In the genomic region with DNA sequence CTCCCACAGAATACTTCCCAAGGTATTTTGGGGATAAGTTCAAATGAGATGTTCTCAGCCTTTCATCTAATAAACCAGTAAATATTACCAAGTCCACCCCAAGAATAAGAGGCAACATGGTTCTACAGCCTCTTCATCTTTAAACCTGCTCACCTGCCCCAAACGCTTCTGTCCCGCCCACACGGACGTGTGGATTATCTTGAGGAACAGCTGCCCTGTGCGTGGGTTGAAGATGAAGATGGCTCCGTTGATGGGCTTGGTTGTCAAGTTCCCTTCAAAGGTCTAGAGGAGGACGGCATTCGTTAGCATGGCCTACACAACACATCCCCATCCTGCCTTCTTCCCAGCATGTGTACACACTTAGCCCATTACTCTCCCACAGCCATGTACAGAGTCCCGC, we compare ENCODE assay signal across 16 cellular contexts. TPM values are rescaled to one million over a fixed set of nuclear protein-coding genes. Genes with fewer than 3 reads are reported as not detected.
DNase-seq lines count a peak whose midpoint lies in the region; ATAC-seq, FAIRE-seq and TF ChIP-seq lines count a peak whose summit lies in the region.
"Had no signal": no experiment of that assay in that cellular context is flagged by ENCODE, and none has a peak within 500 bp of the region (broad histone marks: within the 10 kb centered on the region; RNA-seq: fewer than 3 reads in every experiment).

No MANE protein-coding gene starts in this region.

- intact Hi-C loops in GM12878 (cut with micrococcal nuclease; ENCODE audit: unreplicated experiment): no loop called here

- no peak for TF ChIP-seq EP300 in GM12878 (IDR thresholded peaks at IDR 0.05; ENCODE audit: borderline replicate concordance in 1 of 2, control insufficient read depth in 1 of 2, low read depth in 2 of 2, low read length in 2 of 2)

- H3K4me1 ChIP-seq in GM12878 (ENCODE audit: control insufficient read depth, insufficient read depth, low read length): no peaks in the 10 kb centered on the region
- H3K4me1 ChIP-seq: HAP-1 had no signal

- POLR2A ChIA-PET in GM12878 (lab: Charles Lee): interaction anchor here (0.6 to 1.2 kb wide), 2 partner anchors 20 to 130 kb away, joined by 5 to 6 read pairs; no protein-coding TSS in a partner anchor

- no TSS peak for BruUV-seq in GM12878 (replicated peaks; lab: Mats Ljungman, UMichigan)

- RAD21 ChIA-PET in GM12878 (lab: Charles Lee; ENCODE audit: unreplicated experiment): no interaction called here

- H3K9me3 Mint-ChIP-seq in activated CD8-positive, alpha-beta memory T cell treated with anti-CD3 and anti-CD28 coated beads, Interleukin-2, amount 10 ng/mL, durations not matched to agents 7 days and 5 days (ENCODE audit: low read depth): no peaks in the 10 kb centered on the region
- H3K9me3 Mint-ChIP-seq: CD8-positive, alpha-beta T cell had no signal

- no peaks in the 10 kb centered on the region for H3K27me3 Mint-ChIP-seq in T-helper 17 cell
- H3K27me3 Mint-ChIP-seq in activated CD8-positive, alpha-beta memory T cell treated with anti-CD3 and anti-CD28 coated beads, Interleukin-2, amount 10 ng/mL, durations not matched to agents 7 days and 5 days: no peaks in the 10 kb centered on the region
- H3K27me3 Mint-ChIP-seq: B cell had no signal

- H3K4me3 Mint-ChIP-seq in T-helper 17 cell: no peak overlapping the region
- no peak overlapping the region for H3K4me3 Mint-ChIP-seq in activated CD8-positive, alpha-beta memory T cell treated with anti-CD3 and anti-CD28 coated beads, Interleukin-2, amount 10 ng/mL, durations not matched to agents 7 days and 5 days
- H3K4me3 Mint-ChIP-seq: B cell; CD8-positive, alpha-beta T cell had no signal

- in situ Hi-C loops in GM12878 (cut with MboI): no loop called here

- no peak overlapping the region for H3K27ac ChIP-seq in GM12878 (ENCODE audit: control insufficient read depth, insufficient read depth)
- H3K27ac ChIP-seq: BLaER1 treated with 17β-estradiol and CSF1 and Interleukin-3, amounts not matched to agents 10 nM and 100 nM; GM23248 had no signal

- H3K4me3 ChIP-seq in GM12878 (no peak overlapping the region), foreskin fibroblast (ENCODE audit: low read depth in 1 of 2, low read length in 2 of 2) (no peak overlapping the region)
- H3K4me3 ChIP-seq: BLaER1 treated with 17β-estradiol and CSF1 and Interleukin-3, amounts not matched to agents 10 nM and 100 nM; GM23248; HAP-1 had no signal

- CTCF ChIA-PET in GM12878 (lab: Yijun Ruan, JAX): interaction anchor here (0.7 kb wide), 1 partner anchor 12 kb away, joined by 3 read pairs; a partner anchor contains a TSS
- CTCF ChIA-PET in activated CD8-positive, alpha-beta memory T cell treated with anti-CD3 and anti-CD28 coated beads, Interleukin-2, amount 10 ng/mL, durations not matched to agents 7 days and 5 days (lab: Charles Lee): no interaction called here

- H3K4me2 ChIP-seq in GM12878 (ENCODE audit: control insufficient read depth, insufficient read depth): no peak overlapping the region
- H3K4me2 ChIP-seq: BLaER1 treated with 17β-estradiol and CSF1 and Interleukin-3, amounts not matched to agents 10 nM and 100 nM had no signal

- no peaks in the 10 kb centered on the region for H3K27me3 ChIP-seq in GM12878 (replicated peaks in 1 of 2; ENCODE audit: control insufficient read depth in 2 of 2, insufficient read depth in 2 of 2, low read length in 1 of 2)
- H3K27me3 ChIP-seq: BLaER1 treated with 17β-estradiol and CSF1 and Interleukin-3, amounts not matched to agents 10 nM and 100 nM had no signal

- H3K27ac Mint-ChIP-seq in T-helper 17 cell: peak overlapping the region; percentile 8
- H3K27ac Mint-ChIP-seq in activated CD8-positive, alpha-beta memory T cell treated with anti-CD3 and anti-CD28 coated beads, Interleukin-2, amount 10 ng/mL, durations not matched to agents 7 days and 5 days: no peak overlapping the region
- H3K27ac Mint-ChIP-seq: B cell; CD8-positive, alpha-beta T cell had no signal

- no peaks in the 10 kb centered on the region for H4K20me1 ChIP-seq in GM12878 (ENCODE audit: control insufficient read depth, insufficient read depth)

- TF ChIP-seq RAD21 in GM12878 (IDR thresholded peaks at IDR 0.05; ENCODE audit: insufficient read depth, low read depth, low read length): no peak

- ATAC-seq in T-helper 17 cell: no peak
- ATAC-seq in GM12878: no peak
- ATAC-seq in esophagus mucosa: peak; percentile 17
- no peak for ATAC-seq in activated CD8-positive, alpha-beta memory T cell treated with anti-CD3 and anti-CD28 coated beads, Interleukin-2, amount 10 ng/mL, durations not matched to agents 7 days and 5 days
- ATAC-seq: CD8-positive, alpha-beta T cell had no signal

- H3K36me3 ChIP-seq in GM12878 (ENCODE audit: control insufficient read depth in 2 of 2, insufficient read depth in 2 of 2, low read length in 1 of 2): peaks cover 52 to 58% of the 10 kb centered on the region in 2 experiments

- DNase-seq in GM12891 (ENCODE audit: insufficient read length, low spot score): no peak
- DNase-seq in T-helper 17 cell: no peak
- DNase-seq in GM12878 (ENCODE audit: low read depth, low spot score): no peak
- no peak for DNase-seq in activated CD8-positive, alpha-beta memory T cell treated with anti-CD3 and anti-CD28 coated beads, Interleukin-2, amount 10 ng/mL, durations not matched to agents 7 days and 5 days
- DNase-seq in activated CD8-positive, alpha-beta memory T cell treated with anti-CD3 and anti-CD28 coated beads for 24 hours: no peak
- no peak for DNase-seq in foreskin fibroblast
- DNase-seq: Calu3; CD8-positive, alpha-beta T cell; DMS79 treated with DMSO at 0.1 percent for 48 hours; GF-D8; GM23248 had no signal

- H3K4me1 Mint-ChIP-seq in T-helper 17 cell: peaks cover 7% of the 10 kb centered on the region
- no peaks in the 10 kb centered on the region for H3K4me1 Mint-ChIP-seq in activated CD8-positive, alpha-beta memory T cell treated with anti-CD3 and anti-CD28 coated beads, Interleukin-2, amount 10 ng/mL, durations not matched to agents 7 days and 5 days
- H3K4me1 Mint-ChIP-seq: B cell had no signal

- 91% methylated on average over 9 of the region's 9 CpGs for WGBS in GM12878 (ENCODE audit: insufficient coverage, insufficient replicate concordance, low lambda C conversion rate, missing lambda C conversion rate)

- SMC1A ChIA-PET in GM12878 (lab: Charles Lee; ENCODE audit: uncharacterized antibody, unreplicated experiment): no interaction called here

- TF ChIP-seq CTCF in GM12878 (IDR thresholded peaks at IDR 0.05 in 2 of 3, conservative IDR thresholded peaks at IDR 0.05 in 1 of 3; ENCODE audit: control insufficient read depth in 2 of 3, extremely low read depth in 1 of 3, insufficient read depth in 1 of 3, low read depth in 3 of 3, low read length in 3 of 3) (no peak), foreskin fibroblast (IDR thresholded peaks at IDR 0.05; ENCODE audit: low read depth, low read length) (no peak)

- FAIRE-seq in GM12891 (lab: Jason Lieb, UNC) (peak; percentile 71), GM12878 (lab: Jason Lieb, UNC) (no peak)
- FAIRE-seq: GM19239 had no signal

- H3K36me3 Mint-ChIP-seq in T-helper 17 cell (ENCODE audit: low read depth): peaks cover 17% of the 10 kb centered on the region
- H3K36me3 Mint-ChIP-seq in activated CD8-positive, alpha-beta memory T cell treated with anti-CD3 and anti-CD28 coated beads, Interleukin-2, amount 10 ng/mL, durations not matched to agents 7 days and 5 days: peaks cover 71% of the 10 kb centered on the region

- H3K9ac ChIP-seq in GM12878 (ENCODE audit: control insufficient read depth, insufficient read depth, low read length): no peak overlapping the region
- H3K9ac ChIP-seq: BLaER1 treated with 17β-estradiol and CSF1 and Interleukin-3, amounts not matched to agents 10 nM and 100 nM; GM23248 had no signal

- no peaks in the 10 kb centered on the region for H3K79me2 ChIP-seq in GM12878 (ENCODE audit: control insufficient read depth, insufficient read depth, low read length)

- no peak for TF ChIP-seq POLR2A in GM12891 (IDR thresholded peaks at IDR 0.05; ENCODE audit: low read depth, low read length)
- 0 out of 2 replicates have a peak, but pooled peaks have one; percentile 12 for TF ChIP-seq POLR2A in GM12878 (IDR thresholded peaks at IDR 0.05; ENCODE audit: low read depth, low read length)

- H2AFZ ChIP-seq in GM12878 (ENCODE audit: control insufficient read depth, low read depth, low read length): no peak overlapping the region
- H2AFZ ChIP-seq: GM23248 had no signal

- H3K9me3 ChIP-seq in T-helper 17 cell (ENCODE audit: control insufficient read depth, low read length, poor library complexity, severe bottlenecking): no peaks in the 10 kb centered on the region
- no peaks in the 10 kb centered on the region for H3K9me3 ChIP-seq in GM12878 (replicated peaks; ENCODE audit: control insufficient read depth, insufficient read depth, low read length)
- H3K9me3 ChIP-seq: BLaER1 treated with 17β-estradiol and CSF1 and Interleukin-3, amounts not matched to agents 10 nM and 100 nM; HAP-1 had no signal

RNA-seq across cellular contexts. Expression of a gene that starts 8.4 kb away (rescaled TPM):
- polyA plus RNA-seq in GM12891 (2012; ENCODE audit: low read depth, missing spikeins): 2.0 TPM
- total RNA-seq in T-helper 17 cell (1 to 10 TPM; 2.3 to 3.0 TPM), GM12878 (2014; rRNA removed) (5.3 and 6.0 TPM in 2 replicates), GM12878 (2014; rRNA removed; fragmentation: Illumina TruSeq; extraction: Trizol) (2.4 and 3.3 TPM in 2 replicates), GM12878 (2021) (3.5 and 4.2 TPM in 2 replicates), esophagus mucosa (5.3 TPM)
- 2.9 and 5.4 TPM in 2 replicates for total RNA-seq in GM12878 (2013; cell fraction: nucleolus; rRNA removed)
- 0.72 TPM for polyA plus RNA-seq in GM12878 (2011; ENCODE audit: low read depth)
- polyA plus RNA-seq in GM12878 (2011; rRNA removed) (1.2 and 2.0 TPM in 2 replicates), GM12878 (2014; fragmentation: Illumina TruSeq; extraction: Trizol) (0.79 and 2.6 TPM in 2 replicates), GM12878 (2014; fragmentation: Nextera tagmentation; extraction: Ambion mirVana) (under 1 TPM in 1 of 2 experiments, not detected in 1; 0.60 TPM), GM12878 (2014; rRNA removed) (6.1 and 8.1 TPM in 2 replicates), GM12878 (2016; fragmentation: Nextera tagmentation; extraction: Ambion mirVana) (1 to 10 TPM; 2.2 to 3.5 TPM)
- 2.3 and 2.8 TPM in 2 replicates for polyA plus RNA-seq in GM12878 (2011; cell fraction: cytosol; rRNA removed)
- 5.5 and 7.1 TPM in 2 replicates for polyA plus RNA-seq in GM12878 (2011; cell fraction: nucleus; rRNA removed)
- polyA plus RNA-seq in GM12878 (2012): 2.0 and 2.2 TPM in 2 replicates
- 0.80 and 0.88 TPM in 2 replicates for polyA minus RNA-seq in GM12878 (2011; rRNA and poly(A)+ RNA removed)
- 1.4 and 2.0 TPM in 2 replicates for polyA minus RNA-seq in GM12878 (2011; cell fraction: cytosol; rRNA and poly(A)+ RNA removed)
- polyA minus RNA-seq in GM12878 (2011; cell fraction: nucleus; rRNA and poly(A)+ RNA removed): 1.5 and 3.4 TPM in 2 replicates
- total RNA-seq in activated CD8-positive, alpha-beta memory T cell treated with anti-CD3 and anti-CD28 coated beads, Interleukin-2, amount 10 ng/mL, durations not matched to agents 7 days and 5 days: 1 to 10 TPM; 4.8 to 6.9 TPM

RNA-seq across cellular contexts. Expression of a gene that starts 12.6 kb away (rescaled TPM):
- polyA plus RNA-seq in GM12891 (2012; ENCODE audit: low read depth, missing spikeins): 1.5 TPM
- 1 to 10 TPM; 1.6 to 2.3 TPM for total RNA-seq in T-helper 17 cell
- 3.1 and 5.3 TPM in 2 replicates for total RNA-seq in GM12878 (2013; cell fraction: nucleolus; rRNA removed)
- total RNA-seq in GM12878 (2014; rRNA removed): 0.73 and 1.1 TPM in 2 replicates
- total RNA-seq in GM12878 (2014; rRNA removed; fragmentation: Illumina TruSeq; extraction: Trizol): 0.40 and 0.51 TPM in 2 replicates
- total RNA-seq in GM12878 (2021): 1.4 and 1.7 TPM in 2 replicates
- polyA plus RNA-seq in GM12878 (2011; ENCODE audit: low read depth): 0.16 TPM
- polyA plus RNA-seq in GM12878 (2011; rRNA removed): 0.27 and 0.45 TPM in 2 replicates
- polyA plus RNA-seq in GM12878 (2011; cell fraction: cytosol; rRNA removed): 0.67 and 0.87 TPM in 2 replicates
- polyA plus RNA-seq in GM12878 (2011; cell fraction: nucleus; rRNA removed): 2.6 and 3.5 TPM in 2 replicates
- polyA plus RNA-seq in GM12878 (2012): 0.84 TPM in 2 replicates
- 0.26 TPM in 1 of 2 replicates, not detected in the other for polyA plus RNA-seq in GM12878 (2014; fragmentation: Illumina TruSeq; extraction: Trizol)
- polyA plus RNA-seq in GM12878 (2014; fragmentation: Nextera tagmentation; extraction: Ambion mirVana): under 1 TPM; 0.10 to 0.15 TPM
- 1.0 and 1.9 TPM in 2 replicates for polyA plus RNA-seq in GM12878 (2014; rRNA removed)
- polyA plus RNA-seq in GM12878 (2016; fragmentation: Nextera tagmentation; extraction: Ambion mirVana): under 1 TPM; 0.33 to 0.54 TPM
- polyA minus RNA-seq in GM12878 (2011; rRNA and poly(A)+ RNA removed): 0.15 and 0.52 TPM in 2 replicates
- polyA minus RNA-seq in GM12878 (2011; cell fraction: cytosol; rRNA and poly(A)+ RNA removed): 0.31 and 0.53 TPM in 2 replicates
- polyA minus RNA-seq in GM12878 (2011; cell fraction: nucleus; rRNA and poly(A)+ RNA removed): 0.77 and 0.85 TPM in 2 replicates
- 2.3 TPM for total RNA-seq in esophagus mucosa
- 1 to 10 TPM in 1 of 2 experiments, under 1 TPM in 1; 0.70 to 2.0 TPM for total RNA-seq in activated CD8-positive, alpha-beta memory T cell treated with anti-CD3 and anti-CD28 coated beads, Interleukin-2, amount 10 ng/mL, durations not matched to agents 7 days and 5 days
- total RNA-seq: GM23248 had no signal

RNA-seq across cellular contexts. Expression of a gene that starts 26.6 kb away (rescaled TPM):
- 135 TPM for polyA plus RNA-seq in GM12891 (2012; ENCODE audit: low read depth, missing spikeins)
- total RNA-seq in T-helper 17 cell (100 to 1,000 TPM; 451 to 472 TPM), GM12878 (2014; rRNA removed) (119 and 157 TPM in 2 replicates), GM12878 (2014; rRNA removed; fragmentation: Illumina TruSeq; extraction: Trizol) (75.0 and 77.2 TPM in 2 replicates), GM12878 (2021) (313 and 337 TPM in 2 replicates), esophagus mucosa (171 TPM)
- 308 and 355 TPM in 2 replicates for total RNA-seq in GM12878 (2013; cell fraction: nucleolus; rRNA removed)
- polyA plus RNA-seq in GM12878 (2011; ENCODE audit: low read depth): 951 TPM
- polyA plus RNA-seq in GM12878 (2011; rRNA removed) (45.4 and 156 TPM in 2 replicates), GM12878 (2014; fragmentation: Illumina TruSeq; extraction: Trizol) (193 and 227 TPM in 2 replicates), GM12878 (2014; fragmentation: Nextera tagmentation; extraction: Ambion mirVana) (100 to 1,000 TPM; 133 to 167 TPM), GM12878 (2014; rRNA removed) (123 and 163 TPM in 2 replicates), GM12878 (2016; fragmentation: Nextera tagmentation; extraction: Ambion mirVana) (100 to 1,000 TPM; 224 to 238 TPM)
- polyA plus RNA-seq in GM12878 (2011; cell fraction: cytosol; rRNA removed): 122 and 145 TPM in 2 replicates
- 325 and 335 TPM in 2 replicates for polyA plus RNA-seq in GM12878 (2011; cell fraction: nucleus; rRNA removed)
- polyA plus RNA-seq in GM12878 (2012): 137 and 153 TPM in 2 replicates
- polyA minus RNA-seq in GM12878 (2011; rRNA and poly(A)+ RNA removed): 229 and 378 TPM in 2 replicates
- 198 and 260 TPM in 2 replicates for polyA minus RNA-seq in GM12878 (2011; cell fraction: cytosol; rRNA and poly(A)+ RNA removed)
- polyA minus RNA-seq in GM12878 (2011; cell fraction: nucleus; rRNA and poly(A)+ RNA removed): 124 and 187 TPM in 2 replicates
- total RNA-seq in activated CD8-positive, alpha-beta memory T cell treated with anti-CD3 and anti-CD28 coated beads, Interleukin-2, amount 10 ng/mL, durations not matched to agents 7 days and 5 days: 100 to 1,000 TPM; 324 to 358 TPM

RNA-seq across cellular contexts. Expression of a gene that starts 29.5 kb away (rescaled TPM):
- polyA plus RNA-seq in GM12891 (2012; ENCODE audit: low read depth, missing spikeins): 2.8 TPM
- total RNA-seq in T-helper 17 cell (1 to 10 TPM; 5.1 to 7.4 TPM), GM12878 (2014; rRNA removed) (9.4 and 11.6 TPM in 2 replicates), GM12878 (2014; rRNA removed; fragmentation: Illumina TruSeq; extraction: Trizol) (3.5 and 4.7 TPM in 2 replicates), GM12878 (2021) (14.0 and 14.1 TPM in 2 replicates), esophagus mucosa (3.6 TPM)
- 26.0 and 27.2 TPM in 2 replicates for total RNA-seq in GM12878 (2013; cell fraction: nucleolus; rRNA removed)
- 1.0 TPM for polyA plus RNA-seq in GM12878 (2011; ENCODE audit: low read depth)
- polyA plus RNA-seq in GM12878 (2011; rRNA removed) (1.7 and 2.9 TPM in 2 replicates), GM12878 (2014; fragmentation: Illumina TruSeq; extraction: Trizol) (1.6 and 3.9 TPM in 2 replicates), GM12878 (2014; fragmentation: Nextera tagmentation; extraction: Ambion mirVana) (under 1 TPM; 0.03 to 0.13 TPM), GM12878 (2014; rRNA removed) (12.3 and 12.6 TPM in 2 replicates), GM12878 (2016; fragmentation: Nextera tagmentation; extraction: Ambion mirVana) (1 to 10 TPM; 6.7 to 7.4 TPM)
- 4.9 and 6.0 TPM in 2 replicates for polyA plus RNA-seq in GM12878 (2011; cell fraction: cytosol; rRNA removed)
- 4.3 and 4.8 TPM in 2 replicates for polyA plus RNA-seq in GM12878 (2011; cell fraction: nucleus; rRNA removed)
- polyA plus RNA-seq in GM12878 (2012): 3.8 and 3.9 TPM in 2 replicates
- 4.2 and 8.9 TPM in 2 replicates for polyA minus RNA-seq in GM12878 (2011; rRNA and poly(A)+ RNA removed)
- 2.5 and 6.4 TPM in 2 replicates for polyA minus RNA-seq in GM12878 (2011; cell fraction: cytosol; rRNA and poly(A)+ RNA removed)
- polyA minus RNA-seq in GM12878 (2011; cell fraction: nucleus; rRNA and poly(A)+ RNA removed): 3.9 and 6.9 TPM in 2 replicates
- total RNA-seq in activated CD8-positive, alpha-beta memory T cell treated with anti-CD3 and anti-CD28 coated beads, Interleukin-2, amount 10 ng/mL, durations not matched to agents 7 days and 5 days: 1 to 10 TPM in 1 of 2 experiments, under 1 TPM in 1; 0.55 to 1.3 TPM

RNA-seq across cellular contexts. Expression of a gene that starts 52.1 kb away (rescaled TPM):
- polyA plus RNA-seq in GM12891 (2012; ENCODE audit: low read depth, missing spikeins): 0.10 TPM
- 1 to 10 TPM in 1 of 2 donors, under 1 TPM in 1; 0.26 to 1.4 TPM for total RNA-seq in T-helper 17 cell
- 0.06 and 0.17 TPM in 2 replicates for total RNA-seq in GM12878 (2013; cell fraction: nucleolus; rRNA removed)
- 0.05 and 0.06 TPM in 2 replicates for total RNA-seq in GM12878 (2014; rRNA removed)
- 0.04 and 0.05 TPM in 2 replicates for total RNA-seq in GM12878 (2014; rRNA removed; fragmentation: Illumina TruSeq; extraction: Trizol)
- total RNA-seq in GM12878 (2021): 0.08 and 0.15 TPM in 2 replicates
- 0.04 TPM for polyA plus RNA-seq in GM12878 (2011; ENCODE audit: low read depth)
- polyA plus RNA-seq in GM12878 (2011; rRNA removed): 0.01 and 0.03 TPM in 2 replicates
- polyA plus RNA-seq in GM12878 (2011; cell fraction: cytosol; rRNA removed): not detected in 2 replicates
- 0.03 and 0.04 TPM in 2 replicates for polyA plus RNA-seq in GM12878 (2011; cell fraction: nucleus; rRNA removed)
- 0.10 and 0.11 TPM in 2 replicates for polyA plus RNA-seq in GM12878 (2012)
- polyA plus RNA-seq in GM12878 (2014; fragmentation: Illumina TruSeq; extraction: Trizol): 0.06 TPM in 1 of 2 replicates, not detected in the other
- under 1 TPM; 0.02 TPM for polyA plus RNA-seq in GM12878 (2014; fragmentation: Nextera tagmentation; extraction: Ambion mirVana)
- polyA plus RNA-seq in GM12878 (2014; rRNA removed): 0.11 and 0.13 TPM in 2 replicates
- not detected for polyA plus RNA-seq in GM12878 (2016; fragmentation: Nextera tagmentation; extraction: Ambion mirVana)
- polyA minus RNA-seq in GM12878 (2011; rRNA and poly(A)+ RNA removed): 0.05 and 0.07 TPM in 2 replicates
- polyA minus RNA-seq in GM12878 (2011; cell fraction: cytosol; rRNA and poly(A)+ RNA removed): 0.21 TPM in 1 of 2 replicates, not detected in the other
- polyA minus RNA-seq in GM12878 (2011; cell fraction: nucleus; rRNA and poly(A)+ RNA removed): under 0.01 and 0.10 TPM in 2 replicates
- 10.9 TPM for total RNA-seq in esophagus mucosa
- under 1 TPM; 0.20 to 0.28 TPM for total RNA-seq in activated CD8-positive, alpha-beta memory T cell treated with anti-CD3 and anti-CD28 coated beads, Interleukin-2, amount 10 ng/mL, durations not matched to agents 7 days and 5 days
- total RNA-seq: B cell had no signal
